In genomic region chr5:61051267-61051666, GRCh38 we compare ENCODE assay signal across 1 cellular context.
TF ChIP-seq lines count a peak whose summit lies in the region.

No MANE protein-coding gene starts in this region.

TF ChIP-seq in GM23338, 12 proteins besides CTCF, POLR2A, EP300 and RAD21 (continued from another document):
- TF ChIP-seq ZNF462 (CRISPR knock-in tag; IDR thresholded peaks at IDR 0.05) (no peak), ETS1 (IDR thresholded peaks at IDR 0.05) (no peak), ZNF114 (CRISPR knock-in tag; IDR thresholded peaks at IDR 0.05) (no peak), ZNF331 (CRISPR knock-in tag; IDR thresholded peaks at IDR 0.05; ENCODE audit: low read depth) (no peak)
TF ChIP-seq in GM23338: peak in this region for 0.
